ENCODE assay signal across 8 cellular contexts in the genomic region with DNA sequence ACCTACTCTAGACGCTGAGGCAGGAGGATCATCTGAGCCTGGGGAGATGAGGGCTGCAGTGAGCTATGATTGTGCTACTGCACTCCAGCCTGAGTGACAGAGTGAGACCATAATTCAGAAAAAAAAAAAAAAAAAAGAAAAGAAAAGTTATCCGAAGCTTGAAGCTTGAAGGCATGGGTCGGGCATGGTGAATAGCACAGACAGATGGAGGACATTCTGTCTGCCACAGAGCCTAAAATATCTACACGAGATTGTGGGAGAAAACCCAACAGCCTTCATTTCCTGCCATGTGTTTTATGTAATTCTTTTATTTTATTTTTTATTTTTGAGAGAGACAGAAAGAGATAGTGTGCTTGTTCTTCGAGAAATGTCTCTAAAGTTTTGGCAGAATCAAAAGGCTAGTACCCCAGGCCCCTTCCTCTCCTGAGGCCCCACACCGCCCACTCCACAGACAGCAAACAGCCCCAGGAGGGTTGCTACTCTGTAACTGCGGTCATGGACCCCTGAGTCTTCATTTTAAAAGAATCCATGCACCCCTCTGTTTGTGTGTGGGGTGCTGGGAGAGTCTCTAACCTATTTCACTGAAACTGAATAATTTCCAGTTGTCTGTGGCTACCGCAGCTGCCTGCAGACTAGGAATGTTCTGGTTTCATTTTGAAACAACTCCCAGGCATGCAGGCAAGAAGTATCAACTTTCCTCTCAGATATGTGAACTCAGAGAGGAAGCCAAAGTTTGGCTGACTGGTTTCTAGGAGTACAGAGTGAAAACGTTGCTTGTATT. TPM values are rescaled to one million over a fixed set of nuclear protein-coding genes. Genes with fewer than 3 reads are reported as not detected.
DNase-seq lines count a peak whose midpoint lies in the region; ATAC-seq and TF ChIP-seq lines count a peak whose summit lies in the region.

No MANE protein-coding gene starts in this region.

- no peaks in the 10 kb centered on the region for H3K36me3 ChIP-seq in body of pancreas (replicated peaks in 1 of 2; ENCODE audit: insufficient read depth in 1 of 2, low read depth in 2 of 2)
- no peaks in the 10 kb centered on the region for H3K36me3 ChIP-seq in lower lobe of right lung

- POLR2A ChIA-PET in AG04449 (lab: Yijun Ruan, JAX): interaction anchor here (0.7 kb wide), 1 partner anchor 36 kb away, joined by 4 read pairs; no protein-coding TSS in a partner anchor

- H3K4me1 ChIP-seq in body of pancreas (peaks cover 3% of the 10 kb centered on the region), lower lobe of right lung (peaks cover 64% of the 10 kb centered on the region)

- H3K9me3 ChIP-seq in body of pancreas (no peaks in the 10 kb centered on the region), lower lobe of right lung (no peaks in the 10 kb centered on the region)

- CTCF ChIA-PET in AG04449 (lab: Yijun Ruan, JAX): interaction anchor here (1.1 to 4.4 kb wide), 2 partner anchors 9 to 444 kb away, joined by 3 to 27 read pairs; no protein-coding TSS in a partner anchor

- DNase-seq in AG04449 (ENCODE audit: low read depth, low spot score): peak; percentile 51
- DNase-seq in body of pancreas: peak in 1 of 4 donors; percentile 39
- DNase-seq in lower lobe of right lung: no peak
- DNase-seq in GM19240 (ENCODE audit: insufficient read length, low spot score): no peak
- DNase-seq in stimulated activated CD4-positive, alpha-beta T cell treated with anti-CD3 and anti-CD28 coated beads, Interleukin-1b, Interleukin-23, amount 100 ng/mL, for 48 hours: no peak
- DNase-seq in activated naive CD4-positive, alpha-beta T cell treated with anti-CD3 and anti-CD28 coated beads, Interleukin-2, amount 50 U/mL, for 72 hours (ENCODE audit: low spot score in 2 of 2): no peak
- DNase-seq in SHP77 (lab: John Stamatoyannopoulos, UW): no peak

- H3K4me3 ChIP-seq in AG04449 (ENCODE audit: low read depth, low read length): peak overlapping the region; percentile 24
- H3K4me3 ChIP-seq in body of pancreas: no peak overlapping the region
- H3K4me3 ChIP-seq in lower lobe of right lung: peak overlapping the region; percentile 22

- no peaks in the 10 kb centered on the region for H3K9me3 Mint-ChIP-seq in activated naive CD4-positive, alpha-beta T cell treated with anti-CD3 and anti-CD28 coated beads, Interleukin-2, amount 50 U/mL, for 72 hours

- WGBS in body of pancreas, 2 donors: 38 to 54% methylated on average over 9 of the region's 9 CpGs

- H3K27ac ChIP-seq in body of pancreas (peak overlapping the region in 2 of 4 donors; percentile 16 to 59), lower lobe of right lung (peak overlapping the region; percentile 84)

- H3K36me3 Mint-ChIP-seq in activated naive CD4-positive, alpha-beta T cell treated with anti-CD3 and anti-CD28 coated beads, Interleukin-2, amount 50 U/mL, for 72 hours: no peaks in the 10 kb centered on the region

- TF ChIP-seq POLR2A in body of pancreas (IDR thresholded peaks at IDR 0.05): no peak

- intact Hi-C loops in body of pancreas (cut with DNase I) (no loop called here), lower lobe of right lung (cut with DNase I) (no loop called here)

- peak; percentile 72 for ATAC-seq in HG02759 (IDR thresholded peaks at IDR 0.05; ENCODE audit: unreplicated experiment)
- ATAC-seq in body of pancreas: peak; percentile 38
- no peak for ATAC-seq in lower lobe of right lung
- ATAC-seq in activated naive CD4-positive, alpha-beta T cell treated with anti-CD3 and anti-CD28 coated beads, Interleukin-2, amount 50 U/mL, for 72 hours: no peak

- TF ChIP-seq CTCF in AG04449 (IDR thresholded peaks at IDR 0.05; ENCODE audit: insufficient read depth, low read length, missing control alignments) (no peak), body of pancreas (IDR thresholded peaks at IDR 0.05) (no peak), lower lobe of right lung (IDR thresholded peaks at IDR 0.05) (no peak)

- H3K27me3 ChIP-seq in body of pancreas: no peaks in the 10 kb centered on the region
- H3K27me3 ChIP-seq in lower lobe of right lung (ENCODE audit: low read depth): no peaks in the 10 kb centered on the region

- H3K27ac Mint-ChIP-seq in activated naive CD4-positive, alpha-beta T cell treated with anti-CD3 and anti-CD28 coated beads, Interleukin-2, amount 50 U/mL, for 72 hours: no peak overlapping the region

RNA-seq across cellular contexts. Expression of a gene that starts 38.4 kb away (rescaled TPM):
- total RNA-seq in body of pancreas (1 to 10 TPM; 1.6 to 6.0 TPM), lower lobe of right lung (20.1 TPM)
- total RNA-seq in activated naive CD4-positive, alpha-beta T cell treated with anti-CD3 and anti-CD28 coated beads, Interleukin-2, amount 50 U/mL, for 72 hours: 1 to 10 TPM; 1.6 to 1.7 TPM

Comparison
In these comparisons a context has a peak if more than half of its experiments do, and no peak if none do; other contexts are left out.
1. H3K4me3 ChIP-seq: peak in AG04449 (single experiment) and lower lobe of right lung (single experiment); none in body of pancreas (0 of 2).
2. ATAC-seq: peak in HG02759 (single experiment) and body of pancreas (single experiment); none in lower lobe of right lung (0 of 2) and activated naive CD4-positive, alpha-beta T cell treated with anti-CD3 and anti-CD28 coated beads, Interleukin-2, amount 50 U/mL, for 72 hours (0 of 2).